Comparison of ENCODE assay signal across 1 cellular context in genomic region chr11:120212259-120212888, GRCh38.
TF ChIP-seq lines count a peak whose summit lies in the region.

No MANE protein-coding gene starts in this region.

TF ChIP-seq in K562, 482 proteins besides CTCF, POLR2A, EP300 and RAD21:
- TF ChIP-seq CHD7 (IDR thresholded peaks at IDR 0.05; ENCODE audit: low read depth, low read length): no peak
- no peak for TF ChIP-seq ZNF3 (CRISPR knock-in tag; IDR thresholded peaks at IDR 0.05)
- TF ChIP-seq ZNF740 (CRISPR knock-in tag; IDR thresholded peaks at IDR 0.05): no peak
- no peak for TF ChIP-seq ZNF740 (tag; IDR thresholded peaks at IDR 0.05)
- TF ChIP-seq EGR1 (conservative IDR thresholded peaks at IDR 0.05): 0 out of 2 replicates have a peak, but pooled peaks have one; percentile 37
- TF ChIP-seq STAT5A (IDR thresholded peaks at IDR 0.05; ENCODE audit: borderline replicate concordance, low read length): no peak
- no peak for TF ChIP-seq ZC3H8 (IDR thresholded peaks at IDR 0.05)
